8 cellular contexts compared by ENCODE assay signal in the genomic region with DNA sequence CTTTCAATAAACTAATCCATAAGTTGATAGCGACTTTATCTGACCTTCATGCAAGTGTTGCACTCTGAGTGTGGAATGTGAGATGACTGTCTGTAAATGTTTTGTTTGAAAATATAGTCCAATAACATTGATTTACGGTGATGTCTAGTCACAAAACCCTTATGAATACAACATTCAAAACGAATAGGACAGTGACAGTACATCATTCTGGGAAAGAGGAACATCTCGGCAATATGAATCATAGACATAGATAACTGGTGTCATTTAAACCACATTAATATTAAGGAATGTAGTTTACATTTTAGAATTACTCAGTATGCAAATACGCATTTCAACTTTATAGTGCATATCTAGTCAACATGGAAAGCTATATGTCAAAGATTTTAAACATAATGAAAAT.
"Had no signal": no experiment of that assay in that cellular context is flagged by ENCODE, and none has a peak within 500 bp of the region (broad histone marks: within the 10 kb centered on the region; RNA-seq: fewer than 3 reads in every experiment).

No MANE protein-coding gene starts in this region.

- ATAC-seq: GM12878 had no signal

- DNase-seq: GDM1, GF-D8 had no signal

- H3K4me3 ChIP-seq: GM12878 had no signal

- FAIRE-seq: G401.6, GM12878, GM12891, GM12892, GM18507, GM19239 had no signal
